Comparison of ENCODE assay signal across 8 cellular contexts in genomic region chrX:53440631-53441517, GRCh38. TPM values are rescaled to one million over a fixed set of nuclear protein-coding genes. Genes with fewer than 3 reads are reported as not detected.
DNase-seq lines count a peak whose midpoint lies in the region; TF ChIP-seq lines count a peak whose summit lies in the region.

No MANE protein-coding gene starts in this region.

- H3K9me3 ChIP-seq in HAP-1 (no peaks in the 10 kb centered on the region), Peyer's patch (no peaks in the 10 kb centered on the region), breast epithelium (no peaks in the 10 kb centered on the region), smooth muscle cell (replicated peaks; ENCODE audit: low read depth) (no peaks in the 10 kb centered on the region)

- H3K27ac ChIP-seq in Peyer's patch (peak overlapping the region in 3 of 4 donors; percentile 66 to 86 (median 82)), breast epithelium (peak overlapping the region; percentile 82 to 87), smooth muscle cell (ENCODE audit: low read depth) (peak overlapping the region; percentile 19)

- H3K4me2 ChIP-seq in smooth muscle cell = peak overlapping the region; percentile 85

- H3K4me1 ChIP-seq in HAP-1 (peaks cover 12% of the 10 kb centered on the region), Peyer's patch (no peaks in the 10 kb centered on the region), breast epithelium (peaks cover 0 to 6% of the 10 kb centered on the region in 2 donors), smooth muscle cell (ENCODE audit: low read depth) (no peaks in the 10 kb centered on the region)

- POLR2A ChIA-PET in AG04449 (lab: Yijun Ruan, JAX) = interaction anchor here (1.0 kb wide), 1 partner anchor 18 kb away, joined by 3 read pairs; the partner anchor contains the start of genes RIBC1 and SMC1A

- peak overlapping the region; percentile 45 for H3K4me3 ChIP-seq in AG04449 (ENCODE audit: low read depth, low read length)
- H3K4me3 ChIP-seq in HAP-1 = peak overlapping the region; percentile 46
- peak overlapping the region; percentile 40 to 55 (median 44) for H3K4me3 ChIP-seq in Peyer's patch
- peak overlapping the region; percentile 27 to 59 (median 44) for H3K4me3 ChIP-seq in breast epithelium
- peak overlapping the region; percentile 43 for H3K4me3 ChIP-seq in smooth muscle cell

- H4K20me1 ChIP-seq in smooth muscle cell (ENCODE audit: low read depth) = no peaks in the 10 kb centered on the region

- intact Hi-C loops in breast epithelium (cut with DNase I; ENCODE audit: low total_unique reads) = no loop called here

- in situ Hi-C loops in HAP-1 (cut with MboI; ENCODE audit: low sequenced_read_pairs) = loop anchor here (10.0 kb wide), 1 partner anchor 126 kb away; no protein-coding TSS in a partner anchor

- no peaks in the 10 kb centered on the region for H3F3A ChIP-seq in smooth muscle cell (ENCODE audit: low read depth)

- H3K27me3 ChIP-seq in HAP-1 (ENCODE audit: low read depth) (peaks cover 4% of the 10 kb centered on the region; the same call in 1 of the 2 replicates), Peyer's patch (no peaks in the 10 kb centered on the region), breast epithelium (peaks cover 0 to 52% of the 10 kb centered on the region in 2 donors), smooth muscle cell (ENCODE audit: low read depth) (no peaks in the 10 kb centered on the region)

- no peak overlapping the region for H3K9ac ChIP-seq in smooth muscle cell (ENCODE audit: low read depth)

- no peak for TF ChIP-seq CTCF in AG04449 (IDR thresholded peaks at IDR 0.05; ENCODE audit: insufficient read depth, low read length, missing control alignments)
- no peak for TF ChIP-seq CTCF in Peyer's patch (IDR thresholded peaks at IDR 0.05)
- TF ChIP-seq CTCF in breast epithelium (IDR thresholded peaks at IDR 0.05) = no peak
- TF ChIP-seq CTCF in smooth muscle cell (IDR thresholded peaks at IDR 0.05; ENCODE audit: borderline replicate concordance, insufficient read depth, poor library complexity, severe bottlenecking) = no peak

- peak in 1 of 2 donors; percentile 24 for TF ChIP-seq POLR2A in Peyer's patch (IDR thresholded peaks at IDR 0.05)
- TF ChIP-seq POLR2A in breast epithelium (IDR thresholded peaks at IDR 0.05) = no peak

- DNase-seq in AG04449 (ENCODE audit: low read depth, low spot score) (no peak), HAP-1 (ENCODE audit: low spot score in 2 of 2) (peak in 1 of 2 experiments; percentile 18), Peyer's patch (peak; percentile 27 to 84 (median 71)), breast epithelium (ENCODE audit: low spot score in 2 of 2) (peak; percentile 55 to 59), iris pigment epithelial cell (ENCODE audit: low read depth) (peak; percentile 61), smooth muscle cell (lab: John Stamatoyannopoulos, UW; ENCODE audit: unreplicated experiment) (peak; percentile 7), SK-N-DZ (ENCODE audit: low spot score) (no peak), HuH-7.5 (ENCODE audit: low spot score) (no peak)

- CTCF ChIA-PET in AG04449 (lab: Yijun Ruan, JAX) = interaction anchor here (1.1 to 2.1 kb wide), 4 partner anchors 9 to 128 kb away, joined by 3 to 5 read pairs (median 4); no protein-coding TSS in a partner anchor

- H2AFZ ChIP-seq in smooth muscle cell (ENCODE audit: low read depth) = peak overlapping the region; percentile 87

- 49% methylated on average over 39 of the region's 39 CpGs for WGBS in smooth muscle cell (ENCODE audit: low lambda C conversion rate)

- H3K79me2 ChIP-seq in smooth muscle cell (ENCODE audit: low read depth) = no peaks in the 10 kb centered on the region

- H3K36me3 ChIP-seq in HAP-1 (replicated peaks) (no peaks in the 10 kb centered on the region), Peyer's patch (no peaks in the 10 kb centered on the region), breast epithelium (no peaks in the 10 kb centered on the region), smooth muscle cell (ENCODE audit: low read depth) (no peaks in the 10 kb centered on the region)

RNA-seq across cellular contexts. Expression of gene HSD17B10, which starts 6.7 kb away (rescaled TPM):
- total RNA-seq in Peyer's patch (10 to 100 TPM; 34.7 to 63.5 (median 44.4) TPM), breast epithelium (10 to 100 TPM; 64.8 to 77.7 (median 68.8) TPM), smooth muscle cell (42.4 and 48.6 TPM in 2 replicates)
- polyA plus RNA-seq in smooth muscle cell = 90.0 and 92.2 TPM in 2 replicates
- 183 and 254 TPM in 2 replicates for polyA plus RNA-seq in SK-N-DZ (2014; cell fraction: cytosol; rRNA removed)
- 96.7 and 126 TPM in 2 replicates for polyA plus RNA-seq in SK-N-DZ (2014; cell fraction: nucleus; rRNA removed)

RNA-seq across cellular contexts. Expression of gene RIBC1, which starts 18.2 kb away (rescaled TPM):
- total RNA-seq in Peyer's patch = 1 to 10 TPM in 1 of 4 donors, not detected in 3; 1.0 TPM
- 1 to 10 TPM; 2.0 to 2.9 (median 2.1) TPM for total RNA-seq in breast epithelium
- total RNA-seq in smooth muscle cell = 0.54 and 1.4 TPM in 2 replicates
- 0.16 TPM in 1 of 2 replicates, not detected in the other for polyA plus RNA-seq in smooth muscle cell
- 1.5 and 1.7 TPM in 2 replicates for polyA plus RNA-seq in SK-N-DZ (2014; cell fraction: cytosol; rRNA removed)
- 1.6 TPM in 2 replicates for polyA plus RNA-seq in SK-N-DZ (2014; cell fraction: nucleus; rRNA removed)

RNA-seq across cellular contexts. Expression of gene SMC1A, which starts 18.4 kb away (rescaled TPM):
- 100 to 1,000 TPM in 1 of 4 donors, 10 to 100 TPM in 3; 35.5 to 119 (median 39.7) TPM for total RNA-seq in Peyer's patch
- total RNA-seq in breast epithelium = 10 to 100 TPM; 25.3 to 38.3 (median 34.1) TPM
- total RNA-seq in smooth muscle cell = 19.7 and 22.2 TPM in 2 replicates
- polyA plus RNA-seq in smooth muscle cell = 18.1 and 18.3 TPM in 2 replicates
- polyA plus RNA-seq in SK-N-DZ (2014; cell fraction: cytosol; rRNA removed) = 44.9 and 46.5 TPM in 2 replicates
- 35.5 and 56.8 TPM in 2 replicates for polyA plus RNA-seq in SK-N-DZ (2014; cell fraction: nucleus; rRNA removed)

Comparison
In these comparisons a context has a peak if more than half of its experiments do, and no peak if none do; other contexts are left out.
1. DNase-seq: peak in Peyer's patch (3 of 3), breast epithelium (2 of 2), iris pigment epithelial cell (single experiment) and smooth muscle cell (single experiment); none in AG04449 (single experiment), SK-N-DZ (single experiment) and HuH-7.5 (single experiment).
2. H3K27ac ChIP-seq: peak in every context shown above with its lines; median percentile 84 in breast epithelium; 82 in Peyer's patch; 19 in smooth muscle cell.
3. Peak in every context shown above with its lines, with median percentiles within 50 percentile points of each other: H3K4me3 ChIP-seq.